In genomic region chr12:124304314-124304790, GRCh38 we compare ENCODE assay signal across 20 cellular contexts. TPM values are rescaled to one million over a fixed set of nuclear protein-coding genes. Genes with fewer than 3 reads are reported as not detected.
DNase-seq lines count a peak whose midpoint lies in the region; ATAC-seq and TF ChIP-seq lines count a peak whose summit lies in the region.
"Had no signal": no experiment of that assay in that cellular context is flagged by ENCODE, and none has a peak within 500 bp of the region (broad histone marks: within the 10 kb centered on the region; RNA-seq: fewer than 3 reads in every experiment).

No MANE protein-coding gene starts in this region.

- dilution Hi-C loops in mammary epithelial cell (cut with HindIII; ENCODE audit: low sequenced_read_pairs), result no loop called here

- H3K4me2 ChIP-seq in mammary epithelial cell (ENCODE audit: insufficient read depth, low read depth, low read length) (no peak overlapping the region), neuronal stem cell (ENCODE audit: insufficient read depth, low read length, poor library complexity, severe bottlenecking) (no peak overlapping the region)
- H3K4me2 ChIP-seq: A549, BLaER1, GM23338 had no signal

- DNase-seq in breast epithelium (ENCODE audit: low spot score in 2 of 2) (no peak), mammary epithelial cell (no peak), left lung (peak; percentile 20 to 69), neuronal stem cell (ENCODE audit: low spot score) (no peak), NOMO-1 (lab: John Stamatoyannopoulos, UW; ENCODE audit: unreplicated experiment in 2 of 2) (no peak), AG08395 (ENCODE audit: low spot score) (no peak)
- DNase-seq in activated naive CD4-positive, alpha-beta T cell treated with Interleukin-2 at 50 U/mL for 16 hours, result no peak
- DNase-seq: CD4-positive, alpha-beta memory T cell; DMS153; DMS79; GDM1 had no signal

- H4K8ac ChIP-seq in neuronal stem cell (ENCODE audit: low read depth, low read length), result no peak overlapping the region

- intact Hi-C loops in breast epithelium (cut with DNase I; ENCODE audit: low total_unique reads), result no loop called here
- intact Hi-C loops in mammary epithelial cell (cut with micrococcal nuclease), result no loop called here
- intact Hi-C loops in left lung (cut with DNase I), result no loop called here

- H2BK5ac ChIP-seq in neuronal stem cell (ENCODE audit: low read length), result no peak overlapping the region

- H3K18ac ChIP-seq in neuronal stem cell (ENCODE audit: low read length), result peak overlapping the region; percentile 84

- H3K79me1 ChIP-seq in neuronal stem cell (ENCODE audit: low read depth, low read length), result no peaks in the 10 kb centered on the region

- TF ChIP-seq POLR2A in breast epithelium (IDR thresholded peaks at IDR 0.05), result no peak

- H3K23ac ChIP-seq in neuronal stem cell (ENCODE audit: low read depth, low read length, poor library complexity), result peak overlapping the region; percentile 37

- BruUV-seq in mammary epithelial cell (replicated peaks; lab: Mats Ljungman, UMichigan), result no TSS peak

- CTCF ChIA-PET in mammary epithelial cell (lab: Charles Lee; ENCODE audit: low non-redundant PET) (no interaction called here), HEK293 (lab: Yijun Ruan, JAX) (no interaction called here)

- POLR2A ChIA-PET in HEK293 (lab: Yijun Ruan, JAX), result no interaction called here

- ATAC-seq in left lung, result no peak
- ATAC-seq: A549, GM23338 had no signal

- H3K9ac ChIP-seq in mammary epithelial cell (ENCODE audit: insufficient read depth, low read length), result no peak overlapping the region
- peak overlapping the region; percentile 34 for H3K9ac ChIP-seq in neuronal stem cell (ENCODE audit: low read depth, low read length, poor library complexity)
- H3K9ac ChIP-seq: BLaER1 had no signal

- H3K4ac ChIP-seq in neuronal stem cell (ENCODE audit: low read length), result no peak overlapping the region

- H3K27me3 ChIP-seq in breast epithelium, result no peaks in the 10 kb centered on the region
- H3K27me3 ChIP-seq in mammary epithelial cell (ENCODE audit: insufficient read depth, low read length), result peaks cover 15% of the 10 kb centered on the region
- no peaks in the 10 kb centered on the region for H3K27me3 ChIP-seq in left lung
- H3K27me3 ChIP-seq in neuronal stem cell (ENCODE audit: control insufficient read depth in 3 of 3, insufficient read depth in 3 of 3, low read depth in 1 of 3, low read length in 3 of 3), result no peaks in the 10 kb centered on the region
- H3K27me3 ChIP-seq: BLaER1 had no signal

- H3K4me1 ChIP-seq in breast epithelium (no peaks in the 10 kb centered on the region), mammary epithelial cell (ENCODE audit: insufficient read depth, low read length) (no peaks in the 10 kb centered on the region), HEK293 (ENCODE audit: control insufficient read depth, insufficient read depth, low read length) (no peaks in the 10 kb centered on the region), left lung (no peaks in the 10 kb centered on the region), neuronal stem cell (ENCODE audit: control insufficient read depth in 2 of 2, insufficient read depth in 1 of 2, low read depth in 1 of 2, low read length in 2 of 2) (no peaks in the 10 kb centered on the region)
- H3K4me1 ChIP-seq: A549, HAP-1 had no signal

- WGBS in mammary epithelial cell (ENCODE audit: low coverage, missing lambda C conversion rate), result 39% methylated on average over 10 of the region's 20 CpGs
- no CpG with 5 or more reads among the region's 20 CpGs for WGBS in neuronal stem cell (ENCODE audit: extremely low coverage in 2 of 2, insufficient read length in 2 of 2, insufficient replicate concordance in 1 of 2), 2 donors

- no peak overlapping the region for H2BK120ac ChIP-seq in neuronal stem cell (ENCODE audit: low read depth, low read length)

- H3K27ac ChIP-seq in breast epithelium, result peak overlapping the region; percentile 67 to 75
- no peak overlapping the region for H3K27ac ChIP-seq in mammary epithelial cell (ENCODE audit: insufficient read depth, low read depth, low read length)
- no peak overlapping the region for H3K27ac ChIP-seq in HEK293 (ENCODE audit: extremely low read depth, low read depth, low read length)
- no peak overlapping the region for H3K27ac ChIP-seq in left lung
- no peak overlapping the region for H3K27ac ChIP-seq in neuronal stem cell (replicated peaks; ENCODE audit: low read length)
- H3K27ac ChIP-seq: 22Rv1, A549, BLaER1, HL-60 had no signal

- H3K36me3 ChIP-seq in breast epithelium (no peaks in the 10 kb centered on the region), mammary epithelial cell (ENCODE audit: insufficient read depth, low read length) (no peaks in the 10 kb centered on the region), HEK293 (ENCODE audit: control insufficient read depth in 2 of 2, insufficient read depth in 1 of 2, low read length in 2 of 2) (no peaks in the 10 kb centered on the region), left lung (no peaks in the 10 kb centered on the region), neuronal stem cell (replicated peaks in 1 of 2; ENCODE audit: control insufficient read depth in 2 of 2, insufficient read depth in 2 of 2, low read length in 2 of 2) (no peaks in the 10 kb centered on the region)
- H3K36me3 ChIP-seq: BLaER1, HAP-1 had no signal

- H2AFZ ChIP-seq in mammary epithelial cell (ENCODE audit: low read depth, low read length) (no peak overlapping the region), neuronal stem cell (ENCODE audit: low read length) (no peak overlapping the region)
- H2AFZ ChIP-seq: GM23338 had no signal

- H2BK15ac ChIP-seq in neuronal stem cell (ENCODE audit: low read length), result no peak overlapping the region

- peak overlapping the region; percentile 33 for H2AK5ac ChIP-seq in neuronal stem cell (ENCODE audit: low read depth, low read length)

- H3K4me3 ChIP-seq in breast epithelium, result peak overlapping the region in 1 of 3 donors; percentile 35
- H3K4me3 ChIP-seq in mammary epithelial cell (replicated peaks in 1 of 3; ENCODE audit: insufficient read depth in 1 of 3, low read depth in 2 of 3, low read length in 3 of 3), result no peak overlapping the region
- H3K4me3 ChIP-seq in HEK293 (ENCODE audit: low read depth, low read length), result no peak overlapping the region
- no peak overlapping the region for H3K4me3 ChIP-seq in left lung
- no peak overlapping the region for H3K4me3 ChIP-seq in neuronal stem cell (ENCODE audit: low read length in 2 of 2)
- H3K4me3 ChIP-seq: A549, BLaER1, GM23338, HAP-1 had no signal

- no peak overlapping the region for H4K91ac ChIP-seq in neuronal stem cell (ENCODE audit: low read depth, low read length, poor library complexity)

- TF ChIP-seq CTCF in breast epithelium (IDR thresholded peaks at IDR 0.05) (no peak), mammary epithelial cell (conservative IDR thresholded peaks at IDR 0.05 in 1 of 2, IDR thresholded peaks at IDR 0.05 in 1 of 2; ENCODE audit: extremely low read depth in 1 of 2, insufficient read depth in 1 of 2, low read depth in 1 of 2, low read length in 2 of 2) (no peak), HEK293 (tag by site-specific recombination; IDR thresholded peaks at IDR 0.05) (no peak), left lung (IDR thresholded peaks at IDR 0.05) (no peak)

- H3K9me3 ChIP-seq in breast epithelium, result no peaks in the 10 kb centered on the region
- no peaks in the 10 kb centered on the region for H3K9me3 ChIP-seq in mammary epithelial cell (replicated peaks; ENCODE audit: insufficient read depth, low read length)
- H3K9me3 ChIP-seq in HEK293 (ENCODE audit: control insufficient read depth, insufficient read depth, low read depth, low read length), result no peaks in the 10 kb centered on the region
- H3K9me3 ChIP-seq in left lung, result no peaks in the 10 kb centered on the region
- H3K9me3 ChIP-seq in neuronal stem cell (replicated peaks in 1 of 2; ENCODE audit: control insufficient read depth in 2 of 2, insufficient read depth in 1 of 2, low read depth in 1 of 2, low read length in 2 of 2), result no peaks in the 10 kb centered on the region
- H3K9me3 ChIP-seq: A549, BLaER1, HAP-1 had no signal

- no peak overlapping the region for H2BK12ac ChIP-seq in neuronal stem cell (ENCODE audit: low read length)

- no peaks in the 10 kb centered on the region for H4K20me1 ChIP-seq in mammary epithelial cell (ENCODE audit: insufficient read depth, low read length)
- H4K20me1 ChIP-seq: BLaER1 had no signal

- no peak overlapping the region for H3K14ac ChIP-seq in neuronal stem cell (ENCODE audit: low read length)

- in situ Hi-C loops in mammary epithelial cell (cut with MboI; ENCODE audit: low sequenced_read_pairs in 2 of 2), result no loop called here

- no peaks in the 10 kb centered on the region for H3K79me2 ChIP-seq in mammary epithelial cell (ENCODE audit: insufficient read depth, low read length)

TF ChIP-seq in HEK293, 187 proteins besides CTCF, POLR2A, EP300 and RAD21:
- TF ChIP-seq ZFHX2 (tag by site-specific recombination; conservative IDR thresholded peaks at IDR 0.05) (0 out of 2 replicates have a peak, but pooled peaks have one; percentile 22), ZNF341 (tag by site-specific recombination; IDR thresholded peaks at IDR 0.05; ENCODE audit: low read depth) (0 out of 2 replicates have a peak, but pooled peaks have one; percentile 20), ZBTB10 (tag by site-specific recombination; IDR thresholded peaks at IDR 0.05) (no peak)

RNA-seq across cellular contexts. Expression of gene RFLNA, which starts 9.5 kb away (rescaled TPM):
- total RNA-seq in breast epithelium (10 to 100 TPM in 1 of 3 donors, 1 to 10 TPM in 1, not detected in 1; 1.3 to 11.4 TPM), mammary epithelial cell (1 to 10 TPM in 1 of 2 donors, not detected in 1; 4.5 TPM), left lung (1 to 10 TPM; 1.4 to 2.0 TPM)
- polyA plus RNA-seq in mammary epithelial cell, result 0.20 TPM
- not detected for polyA minus RNA-seq in mammary epithelial cell
- polyA plus RNA-seq in neuronal stem cell (2013, experiment 1 of 2), result 1.5 TPM
- 2.0 TPM for polyA plus RNA-seq in neuronal stem cell (2013, experiment 2 of 2)
- total RNA-seq: CD4-positive, alpha-beta memory T cell; HT1080 had no signal
- polyA plus RNA-seq: A549; CD14-positive monocyte; CD4-positive, alpha-beta memory T cell had no signal

Comparison
In these comparisons a context has a peak if more than half of its experiments do, and no peak if none do; other contexts are left out.
1. H3K27ac ChIP-seq: peak in breast epithelium (2 of 2); none in mammary epithelial cell (single experiment), HEK293 (single experiment), left lung (0 of 2) and neuronal stem cell (single experiment).
2. DNase-seq: peak in left lung (2 of 2); none in breast epithelium (0 of 2), mammary epithelial cell (single experiment), neuronal stem cell (single experiment), NOMO-1 (0 of 2), activated naive CD4-positive, alpha-beta T cell treated with Interleukin-2 at 50 U/mL for 16 hours (single experiment) and AG08395 (single experiment).